In genomic region chr17:44236444-44236991, GRCh38 we compare ENCODE assay signal across 17 cellular contexts. TPM values are rescaled to one million over a fixed set of nuclear protein-coding genes. Genes with fewer than 3 reads are reported as not detected.
DNase-seq lines count a peak whose midpoint lies in the region; ATAC-seq, FAIRE-seq and TF ChIP-seq lines count a peak whose summit lies in the region.
"Had no signal": no experiment of that assay in that cellular context is flagged by ENCODE, and none has a peak within 500 bp of the region (broad histone marks: within the 10 kb centered on the region; RNA-seq: fewer than 3 reads in every experiment).

No MANE protein-coding gene starts in this region.

- peak overlapping the region; percentile 29 for H3K27ac Mint-ChIP-seq in glutamatergic neuron (ENCODE audit: unreplicated experiment)
- H3K27ac Mint-ChIP-seq in activated T-helper 17 cell treated with anti-CD3 and anti-CD28 coated beads, Interleukin-2, amount 50 U/mL, for 72 hours: no peak overlapping the region
- H3K27ac Mint-ChIP-seq in naive thymus-derived CD8-positive, alpha-beta T cell: peak overlapping the region in 1 of 10 donors; percentile 60
- H3K27ac Mint-ChIP-seq: CD8-positive, alpha-beta T cell had no signal

- intact Hi-C loops in posterior cingulate gyrus (cut with DNase I): no loop called here

- ATAC-seq in HG02759 (IDR thresholded peaks at IDR 0.05; ENCODE audit: unreplicated experiment): peak; percentile 45
- ATAC-seq in RWPE2 (ENCODE audit: low read depth): no peak
- no peak for ATAC-seq in activated T-helper 17 cell treated with anti-CD3 and anti-CD28 coated beads, Interleukin-2, amount 50 U/mL, for 72 hours (replicated peaks)
- ATAC-seq in naive thymus-derived CD8-positive, alpha-beta T cell: no peak
- ATAC-seq: CD8-positive, alpha-beta T cell had no signal

- H3K4me3 Mint-ChIP-seq in glutamatergic neuron (ENCODE audit: unreplicated experiment): no peak overlapping the region
- no peak overlapping the region for H3K4me3 Mint-ChIP-seq in activated T-helper 17 cell treated with anti-CD3 and anti-CD28 coated beads, Interleukin-2, amount 50 U/mL, for 72 hours
- H3K4me3 Mint-ChIP-seq in naive thymus-derived CD8-positive, alpha-beta T cell: no peak overlapping the region
- H3K4me3 Mint-ChIP-seq: CD8-positive, alpha-beta T cell had no signal

- H3K4me1 ChIP-seq in RWPE2 (ENCODE audit: insufficient read depth, poor library complexity, severe bottlenecking): peaks cover 18% of the 10 kb centered on the region

- POLR2A ChIA-PET in naive thymus-derived CD8-positive, alpha-beta T cell (lab: Charles Lee): no interaction called here

- peak; percentile 83 for FAIRE-seq in GM12892 (lab: Jason Lieb, UNC)

- no peak overlapping the region for H3K4me3 ChIP-seq in RWPE2 (ENCODE audit: severe bottlenecking)
- H3K4me3 ChIP-seq: BLaER1 treated with 17β-estradiol and CSF1 and Interleukin-3, amounts not matched to agents 10 nM and 100 nM had no signal

- no peaks in the 10 kb centered on the region for H3K9me3 ChIP-seq in RWPE2 (ENCODE audit: severe bottlenecking)
- H3K9me3 ChIP-seq: BLaER1 treated with 17β-estradiol and CSF1 and Interleukin-3, amounts not matched to agents 10 nM and 100 nM had no signal

- no peaks in the 10 kb centered on the region for H3K36me3 ChIP-seq in RWPE2 (ENCODE audit: low read depth)
- H3K36me3 ChIP-seq: BLaER1 treated with 17β-estradiol and CSF1 and Interleukin-3, amounts not matched to agents 10 nM and 100 nM had no signal

- no peaks in the 10 kb centered on the region for H3K27me3 ChIP-seq in RWPE2 (ENCODE audit: insufficient read depth, poor library complexity, severe bottlenecking)
- H3K27me3 ChIP-seq: BLaER1 treated with 17β-estradiol and CSF1 and Interleukin-3, amounts not matched to agents 10 nM and 100 nM had no signal

- no peak for TF ChIP-seq POLR2A in GM12892 (IDR thresholded peaks at IDR 0.05; ENCODE audit: low read depth, low read length)

- no peak for TF ChIP-seq CTCF in RWPE2 (IDR thresholded peaks at IDR 0.05; ENCODE audit: poor library complexity, severe bottlenecking)
- no peak for TF ChIP-seq CTCF in glutamatergic neuron (IDR thresholded peaks at IDR 0.05; ENCODE audit: partially characterized antibody, unreplicated experiment)

- DNase-seq in GM12892 (ENCODE audit: insufficient read length): no peak
- DNase-seq in RWPE2 (ENCODE audit: low spot score): no peak
- no peak for DNase-seq in glutamatergic neuron
- no peak for DNase-seq in posterior cingulate gyrus
- DNase-seq in naive thymus-derived CD8-positive, alpha-beta T cell: no peak
- DNase-seq: CD8-positive, alpha-beta T cell; GOT3; NCI-H1105 treated with DMSO at 0.1 percent for 48 hours; NCI-H1694; NCI-H2081 treated with DMSO at 0.1 percent for 48 hours; NCI-H510A; NCI-H774; T-helper 1 cell had no signal

- peaks cover 2% of the 10 kb centered on the region for H3K9me3 Mint-ChIP-seq in glutamatergic neuron (ENCODE audit: unreplicated experiment)
- no peaks in the 10 kb centered on the region for H3K9me3 Mint-ChIP-seq in activated T-helper 17 cell treated with anti-CD3 and anti-CD28 coated beads, Interleukin-2, amount 50 U/mL, for 72 hours
- no peaks in the 10 kb centered on the region for H3K9me3 Mint-ChIP-seq in naive thymus-derived CD8-positive, alpha-beta T cell
- H3K9me3 Mint-ChIP-seq: CD8-positive, alpha-beta T cell had no signal

- no peaks in the 10 kb centered on the region for H3K36me3 Mint-ChIP-seq in glutamatergic neuron (ENCODE audit: unreplicated experiment)
- no peaks in the 10 kb centered on the region for H3K36me3 Mint-ChIP-seq in activated T-helper 17 cell treated with anti-CD3 and anti-CD28 coated beads, Interleukin-2, amount 50 U/mL, for 72 hours (ENCODE audit: low read depth)
- H3K36me3 Mint-ChIP-seq in naive thymus-derived CD8-positive, alpha-beta T cell: no peaks in the 10 kb centered on the region
- H3K36me3 Mint-ChIP-seq: CD8-positive, alpha-beta T cell had no signal

- H3K4me1 Mint-ChIP-seq in glutamatergic neuron (ENCODE audit: low read depth, unreplicated experiment): peaks cover 3% of the 10 kb centered on the region
- H3K4me1 Mint-ChIP-seq in activated T-helper 17 cell treated with anti-CD3 and anti-CD28 coated beads, Interleukin-2, amount 50 U/mL, for 72 hours: peaks cover 6% of the 10 kb centered on the region
- H3K4me1 Mint-ChIP-seq in naive thymus-derived CD8-positive, alpha-beta T cell: peaks cover 7 to 9% (median 8%) of the 10 kb centered on the region in 4 donors

- peak overlapping the region; percentile 84 for H3K27ac ChIP-seq in RWPE2 (ENCODE audit: poor library complexity, severe bottlenecking)
- H3K27ac ChIP-seq: BLaER1 treated with 17β-estradiol and CSF1 and Interleukin-3, amounts not matched to agents 10 nM and 100 nM had no signal

- no peaks in the 10 kb centered on the region for H3K27me3 Mint-ChIP-seq in glutamatergic neuron (ENCODE audit: unreplicated experiment)
- peaks cover 2% of the 10 kb centered on the region for H3K27me3 Mint-ChIP-seq in activated T-helper 17 cell treated with anti-CD3 and anti-CD28 coated beads, Interleukin-2, amount 50 U/mL, for 72 hours
- H3K27me3 Mint-ChIP-seq in naive thymus-derived CD8-positive, alpha-beta T cell: peaks cover 0 to 4% (median 0%) of the 10 kb centered on the region in 5 donors

RNA-seq across cellular contexts. Expression of gene UBTF, which starts 17.0 kb away (rescaled TPM):
- 50.1 TPM for polyA plus RNA-seq in GM12892 (2012; ENCODE audit: missing spikeins)
- total RNA-seq in glutamatergic neuron (ENCODE audit: unreplicated experiment): 97.6 TPM
- total RNA-seq in activated T-helper 17 cell treated with anti-CD3 and anti-CD28 coated beads, Interleukin-2, amount 50 U/mL, for 72 hours: 100 to 1,000 TPM in 1 of 2 donors, 10 to 100 TPM in 1; 94.2 to 135 TPM
- total RNA-seq in naive thymus-derived CD8-positive, alpha-beta T cell: 100 to 1,000 TPM; 348 to 362 TPM
- polyA plus RNA-seq in naive thymus-derived CD8-positive, alpha-beta T cell: 10 to 100 TPM; 41.5 to 94.2 (median 73.3) TPM

RNA-seq across cellular contexts. Expression of gene SLC4A1, which starts 31.4 kb away (rescaled TPM):
- not detected for polyA plus RNA-seq in GM12892 (2012; ENCODE audit: missing spikeins)
- not detected for total RNA-seq in glutamatergic neuron (ENCODE audit: unreplicated experiment)
- not detected for total RNA-seq in activated T-helper 17 cell treated with anti-CD3 and anti-CD28 coated beads, Interleukin-2, amount 50 U/mL, for 72 hours
- total RNA-seq in naive thymus-derived CD8-positive, alpha-beta T cell: not detected
- polyA plus RNA-seq in naive thymus-derived CD8-positive, alpha-beta T cell: not detected
- total RNA-seq: CD8-positive, alpha-beta T cell; HT-29 had no signal

RNA-seq across cellular contexts. Expression of gene ATXN7L3, which starts 36.8 kb away (rescaled TPM):
- 18.0 TPM for polyA plus RNA-seq in GM12892 (2012; ENCODE audit: missing spikeins)
- 146 TPM for total RNA-seq in glutamatergic neuron (ENCODE audit: unreplicated experiment)
- 10 to 100 TPM; 65.5 to 89.1 TPM for total RNA-seq in activated T-helper 17 cell treated with anti-CD3 and anti-CD28 coated beads, Interleukin-2, amount 50 U/mL, for 72 hours
- total RNA-seq in naive thymus-derived CD8-positive, alpha-beta T cell: 100 to 1,000 TPM; 125 TPM
- polyA plus RNA-seq in naive thymus-derived CD8-positive, alpha-beta T cell: 10 to 100 TPM in 2 of 3 donors, 1 to 10 TPM in 1; 9.3 to 14.2 (median 10.6) TPM

RNA-seq across cellular contexts. Expression of gene TMUB2, which starts 49.7 kb away (rescaled TPM):
- 17.1 TPM for polyA plus RNA-seq in GM12892 (2012; ENCODE audit: missing spikeins)
- total RNA-seq in glutamatergic neuron (ENCODE audit: unreplicated experiment): 52.1 TPM
- total RNA-seq in activated T-helper 17 cell treated with anti-CD3 and anti-CD28 coated beads, Interleukin-2, amount 50 U/mL, for 72 hours: 10 to 100 TPM; 26.6 to 39.6 TPM
- total RNA-seq in naive thymus-derived CD8-positive, alpha-beta T cell: 10 to 100 TPM; 45.8 to 50.5 TPM
- polyA plus RNA-seq in naive thymus-derived CD8-positive, alpha-beta T cell: 10 to 100 TPM; 22.1 to 30.2 (median 25.5) TPM
